22 cellular contexts compared by ENCODE assay signal in the genomic region with DNA sequence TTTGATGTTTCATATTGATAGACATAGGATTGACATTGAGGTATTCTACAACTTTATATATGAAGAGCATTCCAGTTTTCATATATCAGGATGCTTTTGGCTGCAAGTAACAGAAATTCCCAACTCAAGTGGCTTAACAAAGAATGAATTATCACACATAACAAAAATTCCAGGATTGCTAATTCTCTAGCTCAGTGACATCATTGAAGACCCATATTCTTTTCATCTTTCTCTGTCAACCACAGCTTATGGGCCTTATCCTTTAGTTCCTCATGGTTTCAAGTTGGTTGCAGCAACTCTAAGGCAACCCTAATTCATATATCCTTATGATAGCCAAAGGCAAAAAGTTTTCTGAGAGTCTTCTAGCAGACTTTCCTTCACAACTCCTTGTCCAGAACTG.
"Had no signal": no experiment of that assay in that cellular context is flagged by ENCODE, and none has a peak within 500 bp of the region (broad histone marks: within the 10 kb centered on the region; RNA-seq: fewer than 3 reads in every experiment).

No MANE protein-coding gene starts in this region.

- H3K4me3 ChIP-seq: gastrocnemius medialis, left ventricle myocardium inferior, lung, psoas muscle, right lobe of liver, tibial artery, upper lobe of left lung, uterus had no signal

- H3K79me2 ChIP-seq: parathyroid adenoma had no signal

- H3K27ac ChIP-seq: gastrocnemius medialis, left ventricle myocardium inferior, parathyroid adenoma, psoas muscle, right lobe of liver, tibial artery, upper lobe of left lung, uterus had no signal

- H3K4me1 Mint-ChIP-seq: immature natural killer cell, naive B cell had no signal

- H3K4me1 ChIP-seq: gastrocnemius medialis, left ventricle myocardium inferior, parathyroid adenoma, psoas muscle, right lobe of liver, tibial artery, uterus had no signal

- DNase-seq: effector memory CD8-positive, alpha-beta T cell; gastrocnemius medialis; immature natural killer cell; kidney; left cardiac atrium; left ventricle myocardium inferior; mesendoderm; naive B cell; occipital lobe; psoas muscle; retina; right lobe of liver; stimulated activated CD4-positive, alpha-beta T cell treated with anti-CD3 and anti-CD28 coated beads, Interleukin-4, amount 100 ng/mL, for 1 hour; stimulated activated CD8-positive, alpha-beta memory T cell treated with anti-CD3 and anti-CD28 coated beads, Interleukin-4, amount 100 ng/mL, for 48 hours; stimulated activated naive CD8-positive, alpha-beta T cell treated with anti-CD3 and anti-CD28 coated beads, Interleukin-15, Interleukin-2, amounts not matched to agents 100 U/mL and 50 U/mL, for 24 hours; tibial artery; upper lobe of left lung; uterus had no signal

- H3K27me3 ChIP-seq: gastrocnemius medialis, right lobe of liver, tibial artery, upper lobe of left lung, uterus had no signal

- H3K9ac ChIP-seq: parathyroid adenoma had no signal

- H3K4me3 Mint-ChIP-seq: effector memory CD8-positive, alpha-beta T cell; immature natural killer cell; naive B cell; nephron; stimulated activated effector memory CD8-positive, alpha-beta T cell treated with anti-CD3 and anti-CD28 coated beads, Interleukin-12 subunit alpha, Interleukin-12 subunit beta, amount 100 ng/mL, for 72 hours had no signal

- H3K36me3 ChIP-seq: gastrocnemius medialis, left ventricle myocardium inferior, right lobe of liver, tibial artery, upper lobe of left lung, uterus had no signal

- H3K27ac Mint-ChIP-seq: effector memory CD8-positive, alpha-beta T cell; immature natural killer cell; naive B cell; nephron; stimulated activated effector memory CD8-positive, alpha-beta T cell treated with anti-CD3 and anti-CD28 coated beads, Interleukin-12 subunit alpha, Interleukin-12 subunit beta, amount 100 ng/mL, for 72 hours had no signal

- ATAC-seq: effector memory CD8-positive, alpha-beta T cell; gastrocnemius medialis; left cardiac atrium; psoas muscle; right lobe of liver; stimulated activated effector memory CD8-positive, alpha-beta T cell treated with anti-CD3 and anti-CD28 coated beads, Interleukin-12 subunit alpha, Interleukin-12 subunit beta, amount 100 ng/mL, for 72 hours; stimulated activated naive CD8-positive, alpha-beta T cell treated with anti-CD3 and anti-CD28 coated beads, Interleukin-15, Interleukin-2, amounts not matched to agents 100 U/mL and 50 U/mL, for 24 hours had no signal

- H3K9me3 ChIP-seq: gastrocnemius medialis, left ventricle myocardium inferior, psoas muscle, right lobe of liver, tibial artery, upper lobe of left lung, uterus had no signal

- H2AFZ ChIP-seq: parathyroid adenoma had no signal

- H3K27me3 Mint-ChIP-seq: effector memory CD8-positive, alpha-beta T cell; naive B cell had no signal

- H3K9me3 Mint-ChIP-seq: effector memory CD8-positive, alpha-beta T cell; immature natural killer cell; naive B cell; nephron; stimulated activated effector memory CD8-positive, alpha-beta T cell treated with anti-CD3 and anti-CD28 coated beads, Interleukin-12 subunit alpha, Interleukin-12 subunit beta, amount 100 ng/mL, for 72 hours had no signal
